ENCODE assay signal across 1 cellular context in genomic region chr10:119670717-119671116, GRCh38.
TF ChIP-seq lines count a peak whose summit lies in the region.

No MANE protein-coding gene starts in this region.

TF ChIP-seq in A549, 52 proteins besides CTCF, POLR2A, EP300 and RAD21:
- no peak for TF ChIP-seq HOXA7 (CRISPR knock-in tag; IDR thresholded peaks at IDR 0.05)
- no peak for TF ChIP-seq CBX2 (IDR thresholded peaks at IDR 0.05; ENCODE audit: borderline replicate concordance, low read depth)
- no peak for TF ChIP-seq RCOR1 (IDR thresholded peaks at IDR 0.05; ENCODE audit: low read depth, low read length)
- TF ChIP-seq RNF2 (IDR thresholded peaks at IDR 0.05; ENCODE audit: borderline replicate concordance, low read depth), result no peak
- TF ChIP-seq KDM5A (IDR thresholded peaks at IDR 0.05), result no peak
- TF ChIP-seq JUN (IDR thresholded peaks at IDR 0.05), result no peak
- TF ChIP-seq HOXB13 (CRISPR knock-in tag; IDR thresholded peaks at IDR 0.05; ENCODE audit: low read depth), result no peak
- TF ChIP-seq E2F6 (IDR thresholded peaks at IDR 0.05; ENCODE audit: borderline replicate concordance, low read depth), result no peak
- TF ChIP-seq TFCP2L1 (CRISPR knock-in tag; IDR thresholded peaks at IDR 0.05), result no peak
- TF ChIP-seq JUNB (IDR thresholded peaks at IDR 0.05), result no peak
- TF ChIP-seq RFX5 (IDR thresholded peaks at IDR 0.05), result no peak
- TF ChIP-seq REST (IDR thresholded peaks at IDR 0.05), result no peak
- no peak for TF ChIP-seq HES2 (IDR thresholded peaks at IDR 0.05)
- TF ChIP-seq MYC (IDR thresholded peaks at IDR 0.05; ENCODE audit: borderline replicate concordance, low read length), result no peak
- no peak for TF ChIP-seq CHD4 (IDR thresholded peaks at IDR 0.05; ENCODE audit: borderline replicate concordance)
